ENCODE assay signal across 18 cellular contexts in genomic region chr3:197856199-197856816, GRCh38.
A peak's percentile ranks its signal among the peaks of the same experiment; 100 is the strongest.
DNase-seq lines count a peak whose midpoint lies in the region; ATAC-seq, FAIRE-seq and TF ChIP-seq lines count a peak whose summit lies in the region.
"Had no signal": no experiment of that assay in that cellular context is flagged by ENCODE, and none has a peak within 500 bp of the region (broad histone marks: within the 10 kb centered on the region; RNA-seq: fewer than 3 reads in every experiment).

No MANE protein-coding gene starts in this region.

- intact Hi-C loops in Panc1 (cut with micrococcal nuclease; ENCODE audit: unreplicated experiment) = no loop called here

- no peak for TF ChIP-seq RAD21 in H1 (IDR thresholded peaks at IDR 0.05 in 1 of 2, conservative IDR thresholded peaks at IDR 0.05 in 1 of 2; ENCODE audit: low read depth in 2 of 2, low read length in 2 of 2)

- no peaks in the 10 kb centered on the region for H3K79me1 ChIP-seq in H1 (ENCODE audit: low read depth, low read length)

- H2BK20ac ChIP-seq in H1 (ENCODE audit: low read length) = peak overlapping the region; percentile 77; the same call in 1 of the 2 replicates

- TF ChIP-seq CTCF in HEK293 (tag by site-specific recombination; IDR thresholded peaks at IDR 0.05) (no peak), Panc1 (IDR thresholded peaks at IDR 0.05) (no peak), H1 (IDR thresholded peaks at IDR 0.05; ENCODE audit: control extremely low read depth in 1 of 3, insufficient read depth in 1 of 3, low read depth in 1 of 3, low read length in 3 of 3) (no peak), osteoblast (IDR thresholded peaks at IDR 0.05; ENCODE audit: extremely low read depth, low read depth, low read length) (no peak)

- DNase-seq in Panc1 (ENCODE audit: low read depth, low spot score) (no peak), H1 (ENCODE audit: low read depth in 1 of 2, low spot score in 2 of 2) (no peak), osteoblast (ENCODE audit: insufficient read length, low spot score, missing footprints) (no peak), OCI-M2 (lab: John Stamatoyannopoulos, UW; ENCODE audit: unreplicated experiment) (no peak), pons (ENCODE audit: low spot score) (no peak)
- DNase-seq: DND-41, Kasumi-1, MM.1S, NCI-H1092, NCI-H146, NCI-H2081, NCI-H510A, NCI-H774, RPMI8226, SIG-M5 had no signal

- H2BK12ac ChIP-seq in H1 (ENCODE audit: low read depth, low read length) = peak overlapping the region; percentile 84; the same call in 1 of the 2 replicates

- WGBS in H1 (ENCODE audit: extremely low coverage in 1 of 2, insufficient coverage in 1 of 2, insufficient read length in 1 of 2, insufficient replicate concordance in 2 of 2, low coverage in 1 of 2, low lambda C conversion rate in 2 of 2, missing lambda C conversion rate in 1 of 2), 2 experiments = 80% methylated on average over 8 of the region's 8 CpGs; no CpG with 5 or more reads in 1 of the 2 experiments

- H2BK5ac ChIP-seq in H1 (ENCODE audit: low read depth, low read length) = no peak overlapping the region

- FAIRE-seq in H1 (lab: Jason Lieb, UNC) = no peak

- H3K27me3 ChIP-seq in Panc1 (ENCODE audit: control insufficient read depth, insufficient read depth, low read length) = no peaks in the 10 kb centered on the region
- no peaks in the 10 kb centered on the region for H3K27me3 ChIP-seq in H1 (replicated peaks in 1 of 4; ENCODE audit: control insufficient read depth in 3 of 4, extremely low read depth in 1 of 4, insufficient read depth in 3 of 4, low read length in 3 of 4)
- H3K27me3 ChIP-seq in osteoblast (ENCODE audit: insufficient read depth, low read length) = no peaks in the 10 kb centered on the region

- H3K18ac ChIP-seq in H1 (ENCODE audit: extremely low read depth, low read length) = peak overlapping the region; percentile 56; the same call in 1 of the 2 replicates

- no peaks in the 10 kb centered on the region for H3K23me2 ChIP-seq in H1 (ENCODE audit: low read depth, low read length)

- no peak overlapping the region for H3K4me3 ChIP-seq in HEK293 (ENCODE audit: low read depth, low read length)
- no peak overlapping the region for H3K4me3 ChIP-seq in Panc1 (ENCODE audit: low read depth in 2 of 2, low read length in 2 of 2)
- no peak overlapping the region for H3K4me3 ChIP-seq in H1 (ENCODE audit: extremely low read depth in 1 of 4, insufficient read depth in 2 of 4, low read depth in 3 of 4, low read length in 4 of 4)
- H3K4me3 ChIP-seq in osteoblast (ENCODE audit: insufficient read depth, low read length) = no peak overlapping the region
- H3K4me3 ChIP-seq: HAP-1 had no signal

- no peak overlapping the region for H3K23ac ChIP-seq in H1 (ENCODE audit: insufficient read length)

- peak overlapping the region; percentile 4 for H4K5ac ChIP-seq in H1 (ENCODE audit: insufficient read length, low read depth, low read length)

- in situ Hi-C loops in Panc1 (cut with HindIII; ENCODE audit: low pct_unique_long_range_greater_than_20kb, low sequenced_read_pairs) = no loop called here

- H3K9ac ChIP-seq in H1 (replicated peaks in 1 of 4; ENCODE audit: extremely low read depth in 1 of 4, low read depth in 3 of 4, low read length in 3 of 4) = no peak overlapping the region

- H4K20me1 ChIP-seq in H1 (replicated peaks in 1 of 2; ENCODE audit: control insufficient read depth in 1 of 2, insufficient read depth in 2 of 2, low read length in 2 of 2) (no peaks in the 10 kb centered on the region), osteoblast (ENCODE audit: insufficient read depth, low read length) (no peaks in the 10 kb centered on the region)

- H3K4ac ChIP-seq in H1 (replicated peaks; ENCODE audit: insufficient read length, low read depth, low read length) = no peak overlapping the region

- H3K14ac ChIP-seq in H1 (ENCODE audit: insufficient read length) = no peak overlapping the region

- H3K9me3 ChIP-seq in HEK293 (ENCODE audit: control insufficient read depth, insufficient read depth, low read depth, low read length) (no peaks in the 10 kb centered on the region), Panc1 (ENCODE audit: control insufficient read depth, insufficient read depth, low read depth, low read length) (no peaks in the 10 kb centered on the region), H1 (ENCODE audit: insufficient read depth in 2 of 2, low read depth in 1 of 2, low read length in 1 of 2) (no peaks in the 10 kb centered on the region), osteoblast (ENCODE audit: low read depth, low read length) (no peaks in the 10 kb centered on the region)
- H3K9me3 ChIP-seq: HAP-1 had no signal

- H4K91ac ChIP-seq in H1 (replicated peaks; ENCODE audit: insufficient read length, low read length) = peak overlapping the region; percentile 59

- CTCF ChIA-PET in HEK293 (lab: Yijun Ruan, JAX) = no interaction called here
- CTCF ChIA-PET in Panc1 (lab: Charles Lee) = interaction anchor here (0.7 kb wide), 1 partner anchor 105 kb away, joined by 7 read pairs; no protein-coding TSS in a partner anchor
- CTCF ChIA-PET in H1 (lab: Charles Lee; ENCODE audit: partially characterized antibody) = interaction anchor here (0.7 to 1.0 kb wide), 2 partner anchors 112 to 224 kb away, joined by 3 read pairs; no protein-coding TSS in a partner anchor

- peaks cover 0 to 58% of the 10 kb centered on the region in 2 experiments; a peak in 2 of 3 replicates for H3K36me3 ChIP-seq in HEK293 (ENCODE audit: control insufficient read depth in 2 of 2, insufficient read depth in 1 of 2, low read length in 2 of 2)
- H3K36me3 ChIP-seq in Panc1 (ENCODE audit: control insufficient read depth, insufficient read depth, low read length) = peaks cover 32% of the 10 kb centered on the region
- H3K36me3 ChIP-seq in H1 (ENCODE audit: control insufficient read depth in 2 of 4, insufficient read depth in 4 of 4, low read length in 3 of 4) = peaks cover 0 to 32% (median 7%) of the 10 kb centered on the region in 4 experiments; a peak in 4 of 8 replicates
- H3K36me3 ChIP-seq in osteoblast (ENCODE audit: insufficient read depth, low read length) = peaks cover 42% of the 10 kb centered on the region

- no peak for TF ChIP-seq POLR2A in H1 (IDR thresholded peaks at IDR 0.05; ENCODE audit: control extremely low read depth in 1 of 2, low read depth in 2 of 2, low read length in 2 of 2)

- H2AFZ ChIP-seq in H1 (ENCODE audit: low read length) = no peak overlapping the region
- no peak overlapping the region for H2AFZ ChIP-seq in osteoblast (ENCODE audit: low read length)

- no TSS peak for BruUV-seq in Panc1 (replicated peaks; lab: Mats Ljungman, UMichigan)

- H2AK5ac ChIP-seq in H1 (ENCODE audit: low read depth, low read length) = peak overlapping the region; percentile 97; the same call in 1 of the 2 replicates

- peak overlapping the region; percentile 87 for H2BK120ac ChIP-seq in H1 (replicated peaks; ENCODE audit: low read depth, low read length)

- H3K79me2 ChIP-seq in H1 (ENCODE audit: control insufficient read depth in 1 of 2, insufficient read depth in 2 of 2, low read length in 2 of 2) (no peaks in the 10 kb centered on the region), osteoblast (ENCODE audit: insufficient read depth, low read length) (no peaks in the 10 kb centered on the region)

- no peaks in the 10 kb centered on the region for H3K4me1 ChIP-seq in HEK293 (ENCODE audit: control insufficient read depth, insufficient read depth, low read length)
- peaks cover 7% of the 10 kb centered on the region; the same call in 1 of the 2 replicates for H3K4me1 ChIP-seq in Panc1 (ENCODE audit: control insufficient read depth, insufficient read depth, low read length)
- H3K4me1 ChIP-seq in H1 (replicated peaks in 1 of 4; ENCODE audit: control insufficient read depth in 3 of 4, insufficient read depth in 4 of 4, low read length in 3 of 4) = peaks cover 6 to 24% (median 19%) of the 10 kb centered on the region in 4 experiments; a peak in 5 of 7 replicates
- H3K4me1 ChIP-seq in osteoblast (ENCODE audit: insufficient read depth, low read length) = peaks cover 18% of the 10 kb centered on the region
- H3K4me1 ChIP-seq: HAP-1 had no signal

- peak overlapping the region; percentile 71 for H3K56ac ChIP-seq in H1 (replicated peaks; ENCODE audit: insufficient read length, low read depth, low read length)

- H2BK15ac ChIP-seq in H1 (ENCODE audit: low read length) = no peak overlapping the region

- no peak for TF ChIP-seq EP300 in H1 (IDR thresholded peaks at IDR 0.05; ENCODE audit: borderline replicate concordance in 1 of 2, low read depth in 2 of 2, low read length in 2 of 2)

- POLR2A ChIA-PET in HEK293 (lab: Yijun Ruan, JAX) = no interaction called here
- POLR2A ChIA-PET in Panc1 (lab: Charles Lee) = interaction anchor here (0.6 kb wide), 1 partner anchor 73 kb away, joined by 3 read pairs; no protein-coding TSS in a partner anchor
- POLR2A ChIA-PET in H1 (lab: Charles Lee; ENCODE audit: partially characterized antibody) = interaction anchor here (0.9 to 3.7 kb wide), 7 partner anchors 11 to 126 kb away, joined by 3 to 13 read pairs (median 5); partner anchors contain the start of gene LRCH3

- ATAC-seq in Panc1 = no peak
- no peak for ATAC-seq in HG02938 (IDR thresholded peaks at IDR 0.05; ENCODE audit: unreplicated experiment)

- no peak overlapping the region for H4K8ac ChIP-seq in H1 (ENCODE audit: extremely low read depth, insufficient read depth, low read length)

- H3K4me2 ChIP-seq in H1 (ENCODE audit: insufficient read depth in 1 of 2, low read depth in 2 of 2, low read length in 2 of 2) (no peak overlapping the region), osteoblast (ENCODE audit: insufficient read depth, low read length) (no peak overlapping the region)

- H3K27ac ChIP-seq in HEK293 (ENCODE audit: extremely low read depth, low read depth, low read length) = no peak overlapping the region
- peak overlapping the region; percentile 81; the same call in 1 of the 2 replicates for H3K27ac ChIP-seq in Panc1 (ENCODE audit: low read length)
- H3K27ac ChIP-seq in H1 (ENCODE audit: low read depth, low read length) = no peak overlapping the region
- H3K27ac ChIP-seq in osteoblast (ENCODE audit: low read depth, low read length) = peak overlapping the region; percentile 84

TF ChIP-seq in HEK293, 187 proteins besides CTCF, POLR2A, EP300 and RAD21:
- peak; percentile 86 for TF ChIP-seq ZNF664 (tag by site-specific recombination; IDR thresholded peaks at IDR 0.05)
- no peak for TF ChIP-seq SP2 (tag by site-specific recombination; IDR thresholded peaks at IDR 0.05)
- TF ChIP-seq ZNF121 (tag by site-specific recombination; IDR thresholded peaks at IDR 0.05) = peak; percentile 81

TF ChIP-seq in H1, 55 proteins besides CTCF, POLR2A, EP300 and RAD21 (continues in another document):
- TF ChIP-seq TBP (IDR thresholded peaks at IDR 0.05; ENCODE audit: low read depth, low read length) (no peak), TAF1 (IDR thresholded peaks at IDR 0.05; ENCODE audit: low read depth, low read length) (no peak), FOSL1 (IDR thresholded peaks at IDR 0.05; ENCODE audit: insufficient read depth, low read depth, low read length) (no peak), NANOG (IDR thresholded peaks at IDR 0.05; ENCODE audit: insufficient read depth, low read depth, low read length, poor library complexity, severe bottlenecking) (no peak), PHF8 (conservative IDR thresholded peaks at IDR 0.05; ENCODE audit: low read depth, low read length) (no peak), CHD1 (IDR thresholded peaks at IDR 0.05; ENCODE audit: low read depth, low read length) (no peak), JUN (IDR thresholded peaks at IDR 0.05; ENCODE audit: low read depth, low read length) (no peak), SAP30 (IDR thresholded peaks at IDR 0.05; ENCODE audit: insufficient read depth, insufficient replicate concordance, low read length) (no peak)

Comparison
In these comparisons a context has a peak if more than half of its experiments do, and no peak if none do; other contexts are left out.
1. H3K27ac ChIP-seq: peak in Panc1 (single experiment) and osteoblast (single experiment); none in HEK293 (single experiment) and H1 (single experiment).